28 cellular contexts compared by ENCODE assay signal in genomic region chr17:49587366-49588073, GRCh38. TPM values are rescaled to one million over a fixed set of nuclear protein-coding genes. Genes with fewer than 3 reads are reported as not detected.
"Had no signal": no experiment of that assay in that cellular context is flagged by ENCODE, and none has a peak within 500 bp of the region (broad histone marks: within the 10 kb centered on the region; RNA-seq: fewer than 3 reads in every experiment).

No MANE protein-coding gene starts in this region.

- DNase-seq: activated CD4-positive, alpha-beta T cell treated with anti-CD3 and anti-CD28 coated beads for 48 hours; activated CD4-positive, alpha-beta T cell treated with anti-CD3 and anti-CD28 coated beads, Interleukin-2, amount 50 U/mL, for 4 hours; activated CD4-positive, CD25-positive, alpha-beta regulatory T cell treated with anti-CD3 and anti-CD28 coated beads, Interleukin-2, amount 50 U/mL, for 72 hours; activated CD8-positive, alpha-beta memory T cell treated with anti-CD3 and anti-CD28 coated beads, Interleukin-2, amount 50 U/mL, for 48 hours; activated CD8-positive, alpha-beta T cell treated with anti-CD3 and anti-CD28 coated beads, Interleukin-2, amount 10 ng/mL, durations not matched to agents 7 days and 5 days; activated naive CD4-positive, alpha-beta T cell treated with Interleukin-2 at 50 U/mL for 16 hours; activated naive CD8-positive, alpha-beta T cell treated with anti-CD3 and anti-CD28 coated beads, Interleukin-2, amount 50 U/mL, for 24 hours; activated T-cell treated with anti-CD3 and anti-CD28 coated beads, Interleukin-2, amount 50 U/mL, for 1 hour; amygdala; brain microvascular endothelial cell; Karpas-422; MM.1S; NCI-H1105; NCI-H1436; NCI-H187; NCI-H2081; NCI-H446; NCI-H524; Peyer's patch; SHP77; SW 1271; T-helper 17 cell; T-helper 9 cell had no signal

- H3K9me3 Mint-ChIP-seq: activated naive CD4-positive, alpha-beta T cell treated with anti-CD3 and anti-CD28 coated beads, Interleukin-2, amount 50 U/mL, for 72 hours; activated naive CD8-positive, alpha-beta T cell treated with anti-CD3 and anti-CD28 coated beads, Interleukin-2, amount 50 U/mL, for 24 hours; WTC11 had no signal

- ATAC-seq: activated CD8-positive, alpha-beta T cell treated with anti-CD3 and anti-CD28 coated beads, Interleukin-2, amount 10 ng/mL, durations not matched to agents 7 days and 5 days; activated naive CD8-positive, alpha-beta T cell treated with anti-CD3 and anti-CD28 coated beads, Interleukin-2, amount 50 U/mL, for 24 hours; K562; T-helper 17 cell; WTC11 had no signal

- H3K9me3 ChIP-seq: Peyer's patch, SJSA1 had no signal

- H3K4me1 ChIP-seq: Peyer's patch had no signal

- H3K27me3 ChIP-seq: brain microvascular endothelial cell, cardiac muscle cell, Peyer's patch, SJSA1 had no signal

- H3K36me3 Mint-ChIP-seq: activated naive CD4-positive, alpha-beta T cell treated with anti-CD3 and anti-CD28 coated beads, Interleukin-2, amount 50 U/mL, for 72 hours; WTC11 had no signal

- H3K4me3 Mint-ChIP-seq: activated CD8-positive, alpha-beta T cell treated with anti-CD3 and anti-CD28 coated beads, Interleukin-2, amount 10 ng/mL, durations not matched to agents 7 days and 5 days; activated naive CD8-positive, alpha-beta T cell treated with anti-CD3 and anti-CD28 coated beads, Interleukin-2, amount 50 U/mL, for 24 hours; T-helper 17 cell; WTC11 had no signal

- H3K4me3 ChIP-seq: cardiac muscle cell, K562, Peyer's patch, SJSA1 had no signal

- H3K4me1 Mint-ChIP-seq: activated naive CD8-positive, alpha-beta T cell treated with anti-CD3 and anti-CD28 coated beads, Interleukin-2, amount 50 U/mL, for 24 hours had no signal

- H3K27ac ChIP-seq: brain microvascular endothelial cell, cardiac muscle cell, Peyer's patch, SJSA1 had no signal

- H3K36me3 ChIP-seq: brain microvascular endothelial cell, cardiac muscle cell had no signal

- H3K27me3 Mint-ChIP-seq: activated naive CD8-positive, alpha-beta T cell treated with anti-CD3 and anti-CD28 coated beads, Interleukin-2, amount 50 U/mL, for 24 hours; T-helper 17 cell had no signal

- H3K27ac Mint-ChIP-seq: activated CD8-positive, alpha-beta T cell treated with anti-CD3 and anti-CD28 coated beads, Interleukin-2, amount 10 ng/mL, durations not matched to agents 7 days and 5 days; activated naive CD8-positive, alpha-beta T cell treated with anti-CD3 and anti-CD28 coated beads, Interleukin-2, amount 50 U/mL, for 24 hours; T-helper 17 cell; WTC11 had no signal

RNA-seq across cellular contexts. Expression of gene NXPH3, which starts 11.8 kb away (rescaled TPM):
- total RNA-seq: activated CD8-positive, alpha-beta T cell treated with anti-CD3 and anti-CD28 coated beads, Interleukin-2, amount 10 ng/mL, durations not matched to agents 7 days and 5 days; T-helper 17 cell had no signal
